In genomic region chr5:173972844-173973613, GRCh38 we compare ENCODE assay signal across 8 cellular contexts. TPM values are rescaled to one million over a fixed set of nuclear protein-coding genes. Genes with fewer than 3 reads are reported as not detected.
DNase-seq lines count a peak whose midpoint lies in the region; ATAC-seq, FAIRE-seq and TF ChIP-seq lines count a peak whose summit lies in the region.

No MANE protein-coding gene starts in this region.

- intact Hi-C loops in endothelial cell of umbilical vein (cut with micrococcal nuclease): loop anchor here (1.0 kb wide), 10 partner anchors 54 to 677 kb away; partner anchors contain the start of gene CPEB4

- H3K9me3 ChIP-seq in A549: no peaks in the 10 kb centered on the region
- no peaks in the 10 kb centered on the region for H3K9me3 ChIP-seq in endothelial cell of umbilical vein (replicated peaks; ENCODE audit: control insufficient read depth, insufficient read depth, low read length)

- H3K4me3 Mint-ChIP-seq in mesothelial cell of epicardium: peak overlapping the region; percentile 77

- H3K27me3 ChIP-seq in endothelial cell of umbilical vein (ENCODE audit: control insufficient read depth in 2 of 2, insufficient read depth in 2 of 2, low read length in 2 of 2): peaks cover 0 to 2% of the 10 kb centered on the region in 2 experiments

- peak; percentile 97 to 99 for TF ChIP-seq RAD21 in A549 (conservative IDR thresholded peaks at IDR 0.05 in 1 of 2, IDR thresholded peaks at IDR 0.05 in 1 of 2)

- no peaks in the 10 kb centered on the region for H3K9me1 ChIP-seq in endothelial cell of umbilical vein (replicated peaks; ENCODE audit: control insufficient read depth, extremely low read depth, insufficient read depth, low read length)

- CTCF ChIA-PET in A549 (lab: Yijun Ruan, JAX) (interaction anchor here (0.6 to 9.2 kb wide), 70 partner anchors 10 to 1364 kb away, joined by 3 to 229 read pairs (median 4); partner anchors contain the start of genes BOD1 and C5orf47), endothelial cell of umbilical vein (lab: Charles Lee) (interaction anchor here (0.6 to 4.1 kb wide), 48 partner anchors 9 to 679 kb away, joined by 3 to 150 read pairs (median 5); partner anchors contain the start of genes BOD1 and CPEB4)

- no peaks in the 10 kb centered on the region for H3K79me2 ChIP-seq in endothelial cell of umbilical vein (ENCODE audit: control insufficient read depth, insufficient read depth, low read length)

- peak; percentile 94 for TF ChIP-seq CTCF in A549 (IDR thresholded peaks at IDR 0.05)
- peak; percentile 83 to 87 for TF ChIP-seq CTCF in endothelial cell of umbilical vein (IDR thresholded peaks at IDR 0.05; ENCODE audit: extremely low read depth in 1 of 2, insufficient read depth in 1 of 2, low read depth in 1 of 2, low read length in 2 of 2)
- peak; percentile 93 for TF ChIP-seq CTCF in mesothelial cell of epicardium (IDR thresholded peaks at IDR 0.05; ENCODE audit: unreplicated experiment)

- ATAC-seq in A549 (peak; percentile 55 to 72), GM18867 (IDR thresholded peaks at IDR 0.05; ENCODE audit: unreplicated experiment) (peak; percentile 79)

- no TSS peak for BruUV-seq in endothelial cell of umbilical vein (replicated peaks; lab: Mats Ljungman, UMichigan)

- H3K36me3 Mint-ChIP-seq in mesothelial cell of epicardium: no peaks in the 10 kb centered on the region

- peak overlapping the region; percentile 83 for H3K4me2 ChIP-seq in A549
- H3K4me2 ChIP-seq in endothelial cell of umbilical vein (ENCODE audit: insufficient read depth, low read length): peak overlapping the region; percentile 75

- H3K36me3 ChIP-seq in endothelial cell of umbilical vein (ENCODE audit: control insufficient read depth in 2 of 2, extremely low read depth in 1 of 2, insufficient read depth in 2 of 2, low read length in 2 of 2): no peaks in the 10 kb centered on the region

- H3K9ac ChIP-seq in endothelial cell of umbilical vein (replicated peaks; ENCODE audit: extremely low read depth, insufficient read depth, low read length): peak overlapping the region; percentile 45

- no peak for FAIRE-seq in A549 (lab: Jason Lieb, UNC)
- FAIRE-seq in endothelial cell of umbilical vein (lab: Jason Lieb, UNC): peak; percentile 94

- POLR2A ChIA-PET in A549 (lab: Yijun Ruan, JAX) (interaction anchor here (0.6 to 2.1 kb wide), 5 partner anchors 9 to 357 kb away, joined by 3 to 12 read pairs (median 3); partner anchors contain the start of genes BOD1 and CPEB4), endothelial cell of umbilical vein (lab: Charles Lee) (interaction anchor here (0.7 to 0.9 kb wide), 2 partner anchors 357 kb away, joined by 3 read pairs; partner anchors contain the start of gene BOD1)

- no peaks in the 10 kb centered on the region for H4K20me1 ChIP-seq in endothelial cell of umbilical vein (replicated peaks; ENCODE audit: control insufficient read depth, extremely low read depth, insufficient read depth, low read length)

- DNase-seq in A549 (ENCODE audit: low read depth in 1 of 2, low spot score in 1 of 2) (peak; percentile 83 to 86), HK-2 (ENCODE audit: unreplicated experiment) (peak; percentile 62), NOMO-1 treated with dmso at 0.1 percent for 144 hours (lab: John Stamatoyannopoulos, UW; ENCODE audit: unreplicated experiment) (peak; percentile 39), endothelial cell of umbilical vein (ENCODE audit: low read depth, low spot score) (peak; percentile 82), mesothelial cell of epicardium (ENCODE audit: low spot score in 2 of 2, unreplicated experiment in 2 of 2) (peak; percentile 61 to 87)
- DNase-seq in activated CD8-positive, alpha-beta memory T cell treated with anti-CD3 and anti-CD28 coated beads, Interleukin-2, amount 50 U/mL, for 24 hours (ENCODE audit: extremely low read depth): peak; percentile 37
- DNase-seq in stimulated activated CD8-positive, alpha-beta memory T cell treated with anti-CD3 and anti-CD28 coated beads, Interleukin-15, amount 100 ng/mL, for 1 hour (ENCODE audit: low read depth): peak; percentile 64

- 29% methylated on average over 30 of the region's 31 CpGs for WGBS in A549 (ENCODE audit: missing lambda C conversion rate)

- TF ChIP-seq POLR2A in A549 (IDR thresholded peaks at IDR 0.05; ENCODE audit: low read length) (no peak), endothelial cell of umbilical vein (IDR thresholded peaks at IDR 0.05; ENCODE audit: low read depth, low read length) (no peak)

- H3K27me3 Mint-ChIP-seq in mesothelial cell of epicardium (ENCODE audit: low read depth): peaks cover 9% of the 10 kb centered on the region

- H3K4me3 ChIP-seq in A549: peak overlapping the region; percentile 35; the same call in 2 of the 3 replicates
- peak overlapping the region; percentile 36 to 59 (median 52) for H3K4me3 ChIP-seq in endothelial cell of umbilical vein (replicated peaks in 1 of 3; ENCODE audit: insufficient read depth in 1 of 3, low read depth in 1 of 3, low read length in 3 of 3)

- peaks cover 14% of the 10 kb centered on the region for H3K9me3 Mint-ChIP-seq in mesothelial cell of epicardium

- dilution Hi-C loops in endothelial cell of umbilical vein (cut with MboI; ENCODE audit: extremely low pct_ligation_motif_present, low sequenced_read_pairs): no loop called here

- H2AFZ ChIP-seq in endothelial cell of umbilical vein (ENCODE audit: low read depth, low read length): peak overlapping the region; percentile 98

- peak overlapping the region; percentile 96 to 97 for H3K27ac ChIP-seq in A549
- H3K27ac ChIP-seq in endothelial cell of umbilical vein (ENCODE audit: insufficient read depth, low read depth, low read length): no peak overlapping the region

- peaks cover 30% of the 10 kb centered on the region for H3K4me1 Mint-ChIP-seq in mesothelial cell of epicardium

- H3K27ac Mint-ChIP-seq in mesothelial cell of epicardium: peak overlapping the region; percentile 74

- H3K4me1 ChIP-seq in A549 (peaks cover 53% of the 10 kb centered on the region), endothelial cell of umbilical vein (ENCODE audit: control insufficient read depth, extremely low read depth, insufficient read depth, low read length) (peaks cover 6% of the 10 kb centered on the region)

- TF ChIP-seq EP300 in A549 (IDR thresholded peaks at IDR 0.05): no peak

TF ChIP-seq in A549, 52 proteins besides CTCF, POLR2A, EP300 and RAD21:
- no peak for TF ChIP-seq HOXA7 (CRISPR knock-in tag; IDR thresholded peaks at IDR 0.05)
- TF ChIP-seq TP53 (CRISPR knock-in tag; IDR thresholded peaks at IDR 0.05): no peak
- no peak for TF ChIP-seq ZNF302 (CRISPR knock-in tag; IDR thresholded peaks at IDR 0.05)
- TF ChIP-seq MAZ (IDR thresholded peaks at IDR 0.05; ENCODE audit: borderline replicate concordance, low read depth, low read length): no peak
- TF ChIP-seq SMC3 (IDR thresholded peaks at IDR 0.05): peak; percentile 99
- TF ChIP-seq ZSCAN20 (CRISPR knock-in tag; IDR thresholded peaks at IDR 0.05): no peak
- TF ChIP-seq SREBF2 (IDR thresholded peaks at IDR 0.05): no peak
- TF ChIP-seq RARB (CRISPR knock-in tag; IDR thresholded peaks at IDR 0.05): no peak
- TF ChIP-seq MAX (IDR thresholded peaks at IDR 0.05): 0 out of 2 replicates have a peak, but pooled peaks have one; percentile 33
- TF ChIP-seq FOSL2 (IDR thresholded peaks at IDR 0.05): no peak
- no peak for TF ChIP-seq FOSL2 (CRISPR knock-in tag; IDR thresholded peaks at IDR 0.05)
- TF ChIP-seq HEYL (CRISPR knock-in tag; IDR thresholded peaks at IDR 0.05): no peak
- TF ChIP-seq NPAS2 (CRISPR knock-in tag; IDR thresholded peaks at IDR 0.05; ENCODE audit: borderline replicate concordance): no peak

TF ChIP-seq in endothelial cell of umbilical vein, 7 proteins besides CTCF, POLR2A, EP300 and RAD21:
- TF ChIP-seq GATA2 (IDR thresholded peaks at IDR 0.05; ENCODE audit: insufficient read depth, insufficient read length, low read depth, low read length): no peak
- TF ChIP-seq FOS (IDR thresholded peaks at IDR 0.05; ENCODE audit: borderline replicate concordance, insufficient read depth, low read length): no peak
- TF ChIP-seq EZH2 (IDR thresholded peaks at IDR 0.05; ENCODE audit: borderline replicate concordance, low read depth, low read length, severe bottlenecking): no peak
- no peak for TF ChIP-seq MYC (IDR thresholded peaks at IDR 0.05; ENCODE audit: low read depth, low read length)
- TF ChIP-seq JUN (IDR thresholded peaks at IDR 0.05; ENCODE audit: borderline replicate concordance, insufficient read depth, insufficient read length, low read depth): no peak
- no peak for TF ChIP-seq POLR2AphosphoS5 (IDR thresholded peaks at IDR 0.05; ENCODE audit: insufficient read depth, low read depth, low read length)
- no peak for TF ChIP-seq MAX (IDR thresholded peaks at IDR 0.05; ENCODE audit: insufficient read depth, insufficient read length)

RNA-seq across cellular contexts. Expression of gene C5orf47, which starts 15.9 kb away (rescaled TPM):
- 0.12 and 0.13 TPM in 2 replicates for polyA plus RNA-seq in A549 (2011; rRNA removed)
- not detected in 2 replicates for polyA plus RNA-seq in A549 (2012; cell fraction: cytosol; rRNA removed)
- 0.01 TPM in 1 of 2 replicates, not detected in the other for polyA plus RNA-seq in A549 (2012; cell fraction: nucleus; rRNA removed)
- polyA plus RNA-seq in A549 (2017; fragmentation: RNase III; extraction: RNeasy Plus Mini Kit Qiagen cat#74134 plus additional on column Dnase treatment): not detected in 3 replicates
- not detected in 2 replicates for polyA minus RNA-seq in A549 (2011; rRNA and poly(A)+ RNA removed)
- total RNA-seq in endothelial cell of umbilical vein: not detected in 2 replicates
- not detected in 2 replicates for polyA plus RNA-seq in endothelial cell of umbilical vein
- polyA plus RNA-seq in endothelial cell of umbilical vein (2011; cell fraction: cytosol; rRNA removed): not detected in 2 replicates
- polyA plus RNA-seq in endothelial cell of umbilical vein (2011; cell fraction: nucleus; rRNA removed): not detected in 2 replicates
- polyA plus RNA-seq in endothelial cell of umbilical vein (2012): not detected in 2 replicates
- not detected in 2 replicates for polyA minus RNA-seq in endothelial cell of umbilical vein
- not detected for polyA minus RNA-seq in endothelial cell of umbilical vein (2011; cell fraction: cytosol; rRNA and poly(A)+ RNA removed)
- not detected in 2 replicates for polyA minus RNA-seq in endothelial cell of umbilical vein (2011; cell fraction: nucleus; rRNA and poly(A)+ RNA removed)
- total RNA-seq in mesothelial cell of epicardium: not detected in 3 replicates
